Comparison of ENCODE assay signal across 1 cellular context in the genomic region with DNA sequence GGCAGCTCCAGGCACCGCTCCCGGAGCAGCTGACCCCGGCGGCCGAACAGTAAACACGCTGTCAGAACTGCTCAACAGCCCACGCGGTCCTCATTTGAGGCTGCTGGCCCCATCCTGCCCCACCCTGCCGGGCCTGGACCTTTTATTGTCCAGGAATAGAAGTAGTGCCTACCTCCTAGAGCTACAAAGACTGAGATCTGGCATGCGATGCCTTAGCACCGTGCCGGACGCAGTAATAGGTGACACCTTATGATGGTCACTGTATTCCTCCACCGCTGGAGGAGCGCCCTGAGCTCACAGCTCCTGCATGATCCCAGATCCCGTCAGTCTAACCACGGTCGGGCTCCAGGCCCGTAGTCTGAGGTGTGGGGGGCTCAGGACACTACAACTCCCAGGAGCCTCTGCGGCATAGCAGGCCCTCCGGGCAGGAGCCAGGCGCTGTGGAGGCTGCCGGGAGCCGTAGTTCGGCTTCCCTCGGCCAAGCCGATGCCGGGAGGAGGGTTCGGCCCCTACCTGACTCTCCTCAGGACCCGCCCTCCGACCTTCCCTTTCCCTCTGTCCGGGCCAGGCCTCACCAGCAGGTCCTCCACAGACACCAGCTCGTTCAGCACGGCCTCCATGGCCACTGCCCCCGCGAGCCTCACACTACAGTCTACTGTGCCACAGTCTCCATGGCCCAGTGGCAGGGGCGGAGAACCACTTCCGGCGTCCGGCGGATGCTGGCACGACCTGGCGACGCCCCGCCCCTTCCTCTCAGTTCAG.
TF ChIP-seq lines count a peak whose summit lies in the region.

A gene (minus strand): TSS at position 697 of the 762 bp plus-strand sequence. CDS start 77 bp downstream, at position 620.

TF ChIP-seq in K562, 482 proteins besides CTCF, POLR2A, EP300 and RAD21 (continued from another document and continues in another):
- TF ChIP-seq, protein P1, sequence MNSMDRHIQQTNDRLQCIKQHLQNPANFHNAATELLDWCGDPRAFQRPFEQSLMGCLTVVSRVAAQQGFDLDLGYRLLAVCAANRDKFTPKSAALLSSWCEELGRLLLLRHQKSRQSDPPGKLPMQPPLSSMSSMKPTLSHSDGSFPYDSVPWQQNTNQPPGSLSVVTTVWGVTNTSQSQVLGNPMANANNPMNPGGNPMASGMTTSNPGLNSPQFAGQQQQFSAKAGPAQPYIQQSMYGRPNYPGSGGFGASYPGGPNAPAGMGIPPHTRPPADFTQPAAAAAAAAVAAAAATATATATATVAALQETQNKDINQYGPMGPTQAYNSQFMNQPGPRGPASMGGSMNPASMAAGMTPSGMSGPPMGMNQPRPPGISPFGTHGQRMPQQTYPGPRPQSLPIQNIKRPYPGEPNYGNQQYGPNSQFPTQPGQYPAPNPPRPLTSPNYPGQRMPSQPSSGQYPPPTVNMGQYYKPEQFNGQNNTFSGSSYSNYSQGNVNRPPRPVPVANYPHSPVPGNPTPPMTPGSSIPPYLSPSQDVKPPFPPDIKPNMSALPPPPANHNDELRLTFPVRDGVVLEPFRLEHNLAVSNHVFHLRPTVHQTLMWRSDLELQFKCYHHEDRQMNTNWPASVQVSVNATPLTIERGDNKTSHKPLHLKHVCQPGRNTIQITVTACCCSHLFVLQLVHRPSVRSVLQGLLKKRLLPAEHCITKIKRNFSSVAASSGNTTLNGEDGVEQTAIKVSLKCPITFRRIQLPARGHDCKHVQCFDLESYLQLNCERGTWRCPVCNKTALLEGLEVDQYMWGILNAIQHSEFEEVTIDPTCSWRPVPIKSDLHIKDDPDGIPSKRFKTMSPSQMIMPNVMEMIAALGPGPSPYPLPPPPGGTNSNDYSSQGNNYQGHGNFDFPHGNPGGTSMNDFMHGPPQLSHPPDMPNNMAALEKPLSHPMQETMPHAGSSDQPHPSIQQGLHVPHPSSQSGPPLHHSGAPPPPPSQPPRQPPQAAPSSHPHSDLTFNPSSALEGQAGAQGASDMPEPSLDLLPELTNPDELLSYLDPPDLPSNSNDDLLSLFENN (IDR thresholded peaks at IDR 0.05; ENCODE audit: low read depth in 2 of 2, low read length in 2 of 2), result peak in 1 of 2 experiments; percentile 21; a peak in 1 of 4 replicates
- TF ChIP-seq SPI1 (IDR thresholded peaks at IDR 0.05; ENCODE audit: borderline replicate concordance, low read depth, low read length) (0 out of 2 replicates have a peak, but pooled peaks have one; percentile 32), MBD2 (IDR thresholded peaks at IDR 0.05; ENCODE audit: borderline replicate concordance, low read depth) (peak; percentile 68), CREM (IDR thresholded peaks at IDR 0.05; ENCODE audit: low read depth) (peak; percentile 67), YY1 (IDR thresholded peaks at IDR 0.05; ENCODE audit: borderline replicate concordance in 1 of 3, control insufficient read depth in 1 of 3, extremely low read depth in 1 of 3, insufficient read depth in 3 of 3, insufficient read length in 1 of 3, insufficient replicate concordance in 2 of 3, low read depth in 1 of 3, low read length in 2 of 3) (peak in 2 of 3 experiments; percentile 71 to 83), BRCA1 (IDR thresholded peaks at IDR 0.05) (no peak), BRCA1 (CRISPR knock-in tag; IDR thresholded peaks at IDR 0.05) (no peak), GABPB1 (CRISPR knock-in tag; IDR thresholded peaks at IDR 0.05) (peak; percentile 95), FUS (optimal IDR thresholded peaks at IDR 0.05; ENCODE audit: low read depth, low read length) (no peak), STAT5B (CRISPR knock-in tag; IDR thresholded peaks at IDR 0.05) (no peak), SETDB1 (IDR thresholded peaks at IDR 0.05; ENCODE audit: low read length) (peak; percentile 37), POLR2G (IDR thresholded peaks at IDR 0.05; ENCODE audit: low read depth, low read length) (peak; percentile 90), MYNN (IDR thresholded peaks at IDR 0.05) (peak; percentile 57), MYNN (CRISPR knock-in tag; IDR thresholded peaks at IDR 0.05) (no peak), RCOR1 (IDR thresholded peaks at IDR 0.05; ENCODE audit: borderline replicate concordance in 1 of 2, low read depth in 2 of 2, low read length in 2 of 2) (peak in 1 of 2 experiments; percentile 0; a peak in 1 of 4 replicates), PHF8 (IDR thresholded peaks at IDR 0.05; ENCODE audit: borderline replicate concordance, low read length) (peak; percentile 95; the same call in 1 of the 2 replicates), FIP1L1 (IDR thresholded peaks at IDR 0.05; ENCODE audit: low read depth, low read length, poor library complexity, severe bottlenecking) (peak; percentile 79)
- TF ChIP-seq, protein P2, sequence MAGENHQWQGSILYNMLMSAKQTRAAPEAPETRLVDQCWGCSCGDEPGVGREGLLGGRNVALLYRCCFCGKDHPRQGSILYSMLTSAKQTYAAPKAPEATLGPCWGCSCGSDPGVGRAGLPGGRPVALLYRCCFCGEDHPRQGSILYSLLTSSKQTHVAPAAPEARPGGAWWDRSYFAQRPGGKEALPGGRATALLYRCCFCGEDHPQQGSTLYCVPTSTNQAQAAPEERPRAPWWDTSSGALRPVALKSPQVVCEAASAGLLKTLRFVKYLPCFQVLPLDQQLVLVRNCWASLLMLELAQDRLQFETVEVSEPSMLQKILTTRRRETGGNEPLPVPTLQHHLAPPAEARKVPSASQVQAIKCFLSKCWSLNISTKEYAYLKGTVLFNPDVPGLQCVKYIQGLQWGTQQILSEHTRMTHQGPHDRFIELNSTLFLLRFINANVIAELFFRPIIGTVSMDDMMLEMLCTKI (IDR thresholded peaks at IDR 0.05; ENCODE audit: partially characterized antibody), result no peak
- TF ChIP-seq, protein P3, sequence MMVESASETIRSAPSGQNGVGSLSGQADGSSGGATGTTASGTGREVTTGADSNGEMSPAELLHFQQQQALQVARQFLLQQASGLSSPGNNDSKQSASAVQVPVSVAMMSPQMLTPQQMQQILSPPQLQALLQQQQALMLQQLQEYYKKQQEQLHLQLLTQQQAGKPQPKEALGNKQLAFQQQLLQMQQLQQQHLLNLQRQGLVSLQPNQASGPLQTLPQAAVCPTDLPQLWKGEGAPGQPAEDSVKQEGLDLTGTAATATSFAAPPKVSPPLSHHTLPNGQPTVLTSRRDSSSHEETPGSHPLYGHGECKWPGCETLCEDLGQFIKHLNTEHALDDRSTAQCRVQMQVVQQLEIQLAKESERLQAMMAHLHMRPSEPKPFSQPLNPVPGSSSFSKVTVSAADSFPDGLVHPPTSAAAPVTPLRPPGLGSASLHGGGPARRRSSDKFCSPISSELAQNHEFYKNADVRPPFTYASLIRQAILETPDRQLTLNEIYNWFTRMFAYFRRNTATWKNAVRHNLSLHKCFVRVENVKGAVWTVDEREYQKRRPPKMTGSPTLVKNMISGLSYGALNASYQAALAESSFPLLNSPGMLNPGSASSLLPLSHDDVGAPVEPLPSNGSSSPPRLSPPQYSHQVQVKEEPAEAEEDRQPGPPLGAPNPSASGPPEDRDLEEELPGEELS (CRISPR knock-in tag; IDR thresholded peaks at IDR 0.05; ENCODE audit: borderline replicate concordance), result 0 out of 2 replicates have a peak, but pooled peaks have one; percentile 53
- TF ChIP-seq, protein P4, sequence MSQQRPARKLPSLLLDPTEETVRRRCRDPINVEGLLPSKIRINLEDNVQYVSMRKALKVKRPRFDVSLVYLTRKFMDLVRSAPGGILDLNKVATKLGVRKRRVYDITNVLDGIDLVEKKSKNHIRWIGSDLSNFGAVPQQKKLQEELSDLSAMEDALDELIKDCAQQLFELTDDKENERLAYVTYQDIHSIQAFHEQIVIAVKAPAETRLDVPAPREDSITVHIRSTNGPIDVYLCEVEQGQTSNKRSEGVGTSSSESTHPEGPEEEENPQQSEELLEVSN (IDR thresholded peaks at IDR 0.05; ENCODE audit: borderline replicate concordance in 1 of 2, extremely low read depth in 1 of 2, insufficient read depth in 1 of 2, insufficient read length in 1 of 2, low read depth in 1 of 2, low read length in 1 of 2, poor library complexity in 1 of 2, severe bottlenecking in 1 of 2), result peak; percentile 72 to 79
- TF ChIP-seq, protein P5, sequence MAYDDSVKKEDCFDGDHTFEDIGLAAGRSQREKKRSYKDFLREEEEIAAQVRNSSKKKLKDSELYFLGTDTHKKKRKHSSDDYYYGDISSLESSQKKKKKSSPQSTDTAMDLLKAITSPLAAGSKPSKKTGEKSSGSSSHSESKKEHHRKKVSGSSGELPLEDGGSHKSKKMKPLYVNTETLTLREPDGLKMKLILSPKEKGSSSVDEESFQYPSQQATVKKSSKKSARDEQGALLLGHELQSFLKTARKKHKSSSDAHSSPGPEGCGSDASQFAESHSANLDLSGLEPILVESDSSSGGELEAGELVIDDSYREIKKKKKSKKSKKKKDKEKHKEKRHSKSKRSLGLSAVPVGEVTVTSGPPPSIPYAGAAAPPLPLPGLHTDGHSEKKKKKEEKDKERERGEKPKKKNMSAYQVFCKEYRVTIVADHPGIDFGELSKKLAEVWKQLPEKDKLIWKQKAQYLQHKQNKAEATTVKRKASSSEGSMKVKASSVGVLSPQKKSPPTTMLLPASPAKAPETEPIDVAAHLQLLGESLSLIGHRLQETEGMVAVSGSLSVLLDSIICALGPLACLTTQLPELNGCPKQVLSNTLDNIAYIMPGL (CRISPR knock-in tag; IDR thresholded peaks at IDR 0.05), result 0 out of 2 replicates have a peak, but pooled peaks have one; percentile 18
- TF ChIP-seq, protein P6, sequence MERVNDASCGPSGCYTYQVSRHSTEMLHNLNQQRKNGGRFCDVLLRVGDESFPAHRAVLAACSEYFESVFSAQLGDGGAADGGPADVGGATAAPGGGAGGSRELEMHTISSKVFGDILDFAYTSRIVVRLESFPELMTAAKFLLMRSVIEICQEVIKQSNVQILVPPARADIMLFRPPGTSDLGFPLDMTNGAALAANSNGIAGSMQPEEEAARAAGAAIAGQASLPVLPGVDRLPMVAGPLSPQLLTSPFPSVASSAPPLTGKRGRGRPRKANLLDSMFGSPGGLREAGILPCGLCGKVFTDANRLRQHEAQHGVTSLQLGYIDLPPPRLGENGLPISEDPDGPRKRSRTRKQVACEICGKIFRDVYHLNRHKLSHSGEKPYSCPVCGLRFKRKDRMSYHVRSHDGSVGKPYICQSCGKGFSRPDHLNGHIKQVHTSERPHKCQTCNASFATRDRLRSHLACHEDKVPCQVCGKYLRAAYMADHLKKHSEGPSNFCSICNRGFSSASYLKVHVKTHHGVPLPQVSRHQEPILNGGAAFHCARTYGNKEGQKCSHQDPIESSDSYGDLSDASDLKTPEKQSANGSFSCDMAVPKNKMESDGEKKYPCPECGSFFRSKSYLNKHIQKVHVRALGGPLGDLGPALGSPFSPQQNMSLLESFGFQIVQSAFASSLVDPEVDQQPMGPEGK (CRISPR knock-in tag; IDR thresholded peaks at IDR 0.05; ENCODE audit: borderline replicate concordance), result 0 out of 2 replicates have a peak, but pooled peaks have one; percentile 16
- TF ChIP-seq, protein P7, sequence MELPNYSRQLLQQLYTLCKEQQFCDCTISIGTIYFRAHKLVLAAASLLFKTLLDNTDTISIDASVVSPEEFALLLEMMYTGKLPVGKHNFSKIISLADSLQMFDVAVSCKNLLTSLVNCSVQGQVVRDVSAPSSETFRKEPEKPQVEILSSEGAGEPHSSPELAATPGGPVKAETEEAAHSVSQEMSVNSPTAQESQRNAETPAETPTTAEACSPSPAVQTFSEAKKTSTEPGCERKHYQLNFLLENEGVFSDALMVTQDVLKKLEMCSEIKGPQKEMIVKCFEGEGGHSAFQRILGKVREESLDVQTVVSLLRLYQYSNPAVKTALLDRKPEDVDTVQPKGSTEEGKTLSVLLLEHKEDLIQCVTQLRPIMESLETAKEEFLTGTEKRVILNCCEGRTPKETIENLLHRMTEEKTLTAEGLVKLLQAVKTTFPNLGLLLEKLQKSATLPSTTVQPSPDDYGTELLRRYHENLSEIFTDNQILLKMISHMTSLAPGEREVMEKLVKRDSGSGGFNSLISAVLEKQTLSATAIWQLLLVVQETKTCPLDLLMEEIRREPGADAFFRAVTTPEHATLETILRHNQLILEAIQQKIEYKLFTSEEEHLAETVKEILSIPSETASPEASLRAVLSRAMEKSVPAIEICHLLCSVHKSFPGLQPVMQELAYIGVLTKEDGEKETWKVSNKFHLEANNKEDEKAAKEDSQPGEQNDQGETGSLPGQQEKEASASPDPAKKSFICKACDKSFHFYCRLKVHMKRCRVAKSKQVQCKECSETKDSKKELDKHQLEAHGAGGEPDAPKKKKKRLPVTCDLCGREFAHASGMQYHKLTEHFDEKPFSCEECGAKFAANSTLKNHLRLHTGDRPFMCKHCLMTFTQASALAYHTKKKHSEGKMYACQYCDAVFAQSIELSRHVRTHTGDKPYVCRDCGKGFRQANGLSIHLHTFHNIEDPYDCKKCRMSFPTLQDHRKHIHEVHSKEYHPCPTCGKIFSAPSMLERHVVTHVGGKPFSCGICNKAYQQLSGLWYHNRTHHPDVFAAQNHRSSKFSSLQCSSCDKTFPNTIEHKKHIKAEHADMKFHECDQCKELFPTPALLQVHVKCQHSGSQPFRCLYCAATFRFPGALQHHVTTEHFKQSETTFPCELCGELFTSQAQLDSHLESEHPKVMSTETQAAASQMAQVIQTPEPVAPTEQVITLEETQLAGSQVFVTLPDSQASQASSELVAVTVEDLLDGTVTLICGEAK (IDR thresholded peaks at IDR 0.05), result peak; percentile 97
- TF ChIP-seq, protein P7 (CRISPR knock-in tag; IDR thresholded peaks at IDR 0.05), result no peak
- TF ChIP-seq, protein P8, sequence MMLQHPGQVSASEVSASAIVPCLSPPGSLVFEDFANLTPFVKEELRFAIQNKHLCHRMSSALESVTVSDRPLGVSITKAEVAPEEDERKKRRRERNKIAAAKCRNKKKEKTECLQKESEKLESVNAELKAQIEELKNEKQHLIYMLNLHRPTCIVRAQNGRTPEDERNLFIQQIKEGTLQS (IDR thresholded peaks at IDR 0.05), result no peak
- TF ChIP-seq, protein P8 (CRISPR knock-in tag; conservative IDR thresholded peaks at IDR 0.05), result peak; percentile 14; the same call in 1 of the 2 replicates
